ENCODE assay signal across 28 cellular contexts in genomic region chr1:247273013-247273412, GRCh38. TPM values are rescaled to one million over a fixed set of nuclear protein-coding genes. Genes with fewer than 3 reads are reported as not detected.
DNase-seq lines count a peak whose midpoint lies in the region; ATAC-seq and TF ChIP-seq lines count a peak whose summit lies in the region.
"Had no signal": no experiment of that assay in that cellular context is flagged by ENCODE, and none has a peak within 500 bp of the region (broad histone marks: within the 10 kb centered on the region; RNA-seq: fewer than 3 reads in every experiment).

No MANE protein-coding gene starts in this region.

- H3K27me3 ChIP-seq in neuronal stem cell (ENCODE audit: control insufficient read depth in 3 of 3, insufficient read depth in 3 of 3, low read depth in 1 of 3, low read length in 3 of 3) = no peaks in the 10 kb centered on the region
- no peaks in the 10 kb centered on the region for H3K27me3 ChIP-seq in uterus
- H3K27me3 ChIP-seq in spleen (replicated peaks in 1 of 7) = no peaks in the 10 kb centered on the region
- H3K27me3 ChIP-seq: breast epithelium, dorsolateral prefrontal cortex, SJCRH30 had no signal

- WGBS in neuronal stem cell (ENCODE audit: extremely low coverage in 2 of 2, insufficient read length in 2 of 2, insufficient replicate concordance in 1 of 2), 2 donors = no CpG with 5 or more reads among the region's 1 CpG
- WGBS in spleen, 5 donors = 62 to 86% (median 80%) methylated on average over 1 of the region's 1 CpG

- no peak overlapping the region for H3K4ac ChIP-seq in neuronal stem cell (ENCODE audit: low read length)

- intact Hi-C loops in uterus (cut with DNase I; ENCODE audit: low total_unique reads) = no loop called here
- intact Hi-C loops in spleen (cut with DNase I; ENCODE audit: low total_unique reads) = no loop called here

- H3K14ac ChIP-seq in neuronal stem cell (ENCODE audit: low read length) = no peak overlapping the region

- H2AK5ac ChIP-seq in neuronal stem cell (ENCODE audit: low read depth, low read length) = no peak overlapping the region

- DNase-seq in C1 segment of cervical spinal cord (lab: John Stamatoyannopoulos, UW) (peak in 10 of 14 donors; percentile 3 to 42 (median 18)), M059J (ENCODE audit: low read depth) (peak; percentile 38), fibroblast of villous mesenchyme (ENCODE audit: low read depth) (peak; percentile 24), neuronal stem cell (ENCODE audit: low spot score) (no peak), uterus (no peak), NCI-H510A (lab: John Stamatoyannopoulos, UW) (no peak), spleen (no peak)
- DNase-seq: ACHN; activated CD4-positive, alpha-beta T cell treated with anti-CD3 and anti-CD28 coated beads, Interleukin-2, amount 50 U/mL, for 4 hours; activated gamma-delta T cell; GDM1; left cardiac atrium; MM.1S; NCI-H82; SJCRH30 had no signal

- H3K9me3 ChIP-seq in neuronal stem cell (replicated peaks in 1 of 2; ENCODE audit: control insufficient read depth in 2 of 2, insufficient read depth in 1 of 2, low read depth in 1 of 2, low read length in 2 of 2) = peaks cover 4 to 9% of the 10 kb centered on the region in 2 donors
- no peaks in the 10 kb centered on the region for H3K9me3 ChIP-seq in uterus
- peaks cover 0 to 41% (median 20%) of the 10 kb centered on the region in 8 donors for H3K9me3 ChIP-seq in spleen
- H3K9me3 ChIP-seq: SJCRH30, thoracic aorta had no signal

- H2BK12ac ChIP-seq in neuronal stem cell (ENCODE audit: low read length) = no peak overlapping the region

- H2BK15ac ChIP-seq in neuronal stem cell (ENCODE audit: low read length) = no peak overlapping the region

- H2BK120ac ChIP-seq in neuronal stem cell (ENCODE audit: low read depth, low read length) = no peak overlapping the region

- H3K4me1 ChIP-seq in neuronal stem cell (ENCODE audit: control insufficient read depth in 2 of 2, insufficient read depth in 1 of 2, low read depth in 1 of 2, low read length in 2 of 2) = no peaks in the 10 kb centered on the region
- H3K4me1 ChIP-seq in uterus = no peaks in the 10 kb centered on the region
- no peaks in the 10 kb centered on the region for H3K4me1 ChIP-seq in spleen
- H3K4me1 ChIP-seq: breast epithelium, SJCRH30 had no signal

- no peak overlapping the region for H2BK5ac ChIP-seq in neuronal stem cell (ENCODE audit: low read length)

- peaks cover 2% of the 10 kb centered on the region for H3K79me1 ChIP-seq in neuronal stem cell (ENCODE audit: low read depth, low read length)

- no peak overlapping the region for H3K23ac ChIP-seq in neuronal stem cell (ENCODE audit: low read depth, low read length, poor library complexity)

- TF ChIP-seq CTCF in fibroblast of villous mesenchyme (IDR thresholded peaks at IDR 0.05; ENCODE audit: insufficient read depth, low read depth, low read length) = no peak
- TF ChIP-seq CTCF in uterus (IDR thresholded peaks at IDR 0.05) = no peak
- TF ChIP-seq CTCF in spleen (IDR thresholded peaks at IDR 0.05 in 8 of 11, conservative IDR thresholded peaks at IDR 0.05 in 3 of 11) = no peak

- no peak overlapping the region for H3K18ac ChIP-seq in neuronal stem cell (ENCODE audit: low read length)

- H4K91ac ChIP-seq in neuronal stem cell (ENCODE audit: low read depth, low read length, poor library complexity) = no peak overlapping the region

- TF ChIP-seq POLR2A in uterus (IDR thresholded peaks at IDR 0.05) (no peak), spleen (IDR thresholded peaks at IDR 0.05) (no peak)

- H3K27ac ChIP-seq in neuronal stem cell (replicated peaks; ENCODE audit: low read length) (no peak overlapping the region), uterus (no peak overlapping the region), spleen (no peak overlapping the region)
- H3K27ac ChIP-seq: breast epithelium, C4-2B, SJCRH30, thoracic aorta, VCaP had no signal

- peak overlapping the region; percentile 8 for H2AFZ ChIP-seq in neuronal stem cell (ENCODE audit: low read length)

- ATAC-seq in activated CD4-positive, CD25-positive, alpha-beta regulatory T cell treated with anti-CD3 and anti-CD28 coated beads, Interleukin-2, amount 50 U/mL, for 24 hours = no peak
- ATAC-seq: sciatic nerve; stimulated activated effector memory CD8-positive, alpha-beta T cell treated with anti-CD3 and anti-CD28 coated beads, Interleukin-12 subunit alpha, Interleukin-12 subunit beta, amount 100 ng/mL, for 72 hours had no signal

- H3K9ac ChIP-seq in neuronal stem cell (ENCODE audit: low read depth, low read length, poor library complexity) = no peak overlapping the region

- H3K36me3 ChIP-seq in neuronal stem cell (replicated peaks in 1 of 2; ENCODE audit: control insufficient read depth in 2 of 2, insufficient read depth in 2 of 2, low read length in 2 of 2) (no peaks in the 10 kb centered on the region), uterus (no peaks in the 10 kb centered on the region), spleen (no peaks in the 10 kb centered on the region)
- H3K36me3 ChIP-seq: breast epithelium, SJCRH30, thoracic aorta had no signal

- H3K4me2 ChIP-seq in neuronal stem cell (ENCODE audit: insufficient read depth, low read length, poor library complexity, severe bottlenecking) = no peak overlapping the region

- no peak overlapping the region for H4K8ac ChIP-seq in neuronal stem cell (ENCODE audit: low read depth, low read length)

- H3K4me3 ChIP-seq in fibroblast of villous mesenchyme (ENCODE audit: low read depth, low read length) = no peak overlapping the region
- no peak overlapping the region for H3K4me3 ChIP-seq in neuronal stem cell (ENCODE audit: low read length in 2 of 2)
- no peak overlapping the region for H3K4me3 ChIP-seq in uterus
- H3K4me3 ChIP-seq in spleen = no peak overlapping the region
- H3K4me3 ChIP-seq: breast epithelium, SJCRH30, thoracic aorta had no signal

RNA-seq across cellular contexts. Expression of gene VN1R5, which starts 17.1 kb away (rescaled TPM):
- not detected in 2 replicates for total RNA-seq in M059J (2014; rRNA removed; shearing (Covaris generic))
- total RNA-seq in fibroblast of villous mesenchyme = not detected in 2 replicates
- not detected for polyA plus RNA-seq in neuronal stem cell (2013, experiment 1 of 2)
- not detected for polyA plus RNA-seq in neuronal stem cell (2013, experiment 2 of 2)
- not detected for total RNA-seq in uterus
- not detected for total RNA-seq in spleen
- not detected for polyA plus RNA-seq in spleen
- total RNA-seq: breast epithelium; dorsolateral prefrontal cortex; frontal cortex; left cardiac atrium; mononuclear cell; sciatic nerve; SJCRH30; T-helper 1 cell treated with Interleukin-12 subunit alpha and Interleukin-12 subunit beta and Interleukin-4 antibody, amounts not matched to agents 30 ng/mL and 1 ng/mL, for 36 hours; thoracic aorta had no signal
- polyA plus RNA-seq: esophagus, IgD-negative memory B cell had no signal

RNA-seq across cellular contexts. Expression of gene ZNF496, which starts 58.7 kb away (rescaled TPM):
- total RNA-seq in M059J (2014; rRNA removed; shearing (Covaris generic)) = 26.4 and 28.0 TPM in 2 replicates
- total RNA-seq in fibroblast of villous mesenchyme (19.4 and 27.4 TPM in 2 replicates), uterus (10 to 100 TPM; 24.1 to 51.7 (median 41.0) TPM), spleen (10 to 100 TPM; 22.0 to 45.4 (median 32.9) TPM)
- 40.1 TPM for polyA plus RNA-seq in neuronal stem cell (2013, experiment 1 of 2)
- 38.8 TPM for polyA plus RNA-seq in neuronal stem cell (2013, experiment 2 of 2)
- 10 to 100 TPM in 1 of 3 donors, 1 to 10 TPM in 2; 5.7 to 13.3 (median 7.0) TPM for polyA plus RNA-seq in spleen

Comparison
In these comparisons a context has a peak if more than half of its experiments do, and no peak if none do; other contexts are left out.
1. DNase-seq: peak in C1 segment of cervical spinal cord (10 of 14), M059J (single experiment) and fibroblast of villous mesenchyme (single experiment); none in neuronal stem cell (single experiment), uterus (0 of 2), NCI-H510A (single experiment) and spleen (single experiment).